ENCODE assay signal across 9 cellular contexts in genomic region chr3:106806964-106807363, GRCh38.
"Had no signal": no experiment of that assay in that cellular context is flagged by ENCODE, and none has a peak within 500 bp of the region (broad histone marks: within the 10 kb centered on the region; RNA-seq: fewer than 3 reads in every experiment).

No MANE protein-coding gene starts in this region.

- H3K36me3 ChIP-seq: WERI-Rb-1 had no signal

- ATAC-seq: activated CD4-positive, alpha-beta T cell treated with anti-CD3 and anti-CD28 coated beads for 36 hours; activated CD4-positive, CD25-positive, alpha-beta regulatory T cell treated with anti-CD3 and anti-CD28 coated beads, Interleukin-2, amount 50 U/mL, for 24 hours; activated CD8-positive, alpha-beta memory T cell treated with anti-CD3 and anti-CD28 coated beads, Interleukin-2, amount 10 ng/mL, durations not matched to agents 7 days and 5 days; activated CD8-positive, alpha-beta T cell treated with anti-CD3 and anti-CD28 coated beads for 36 hours; activated CD8-positive, alpha-beta T cell treated with anti-CD3 and anti-CD28 coated beads, Interleukin-2, amount 10 ng/mL, durations not matched to agents 7 days and 5 days; T-helper 17 cell; WTC11 had no signal

- H3K27ac ChIP-seq: VCaP, WERI-Rb-1 had no signal
